1 cellular context compared by ENCODE assay signal in genomic region chr2:61469424-61470121, GRCh38.
TF ChIP-seq lines count a peak whose summit lies in the region.

No MANE protein-coding gene starts in this region.

TF ChIP-seq in HepG2, 621 proteins besides CTCF, POLR2A, EP300 and RAD21 (continued from another document and continues in another):
- TF ChIP-seq ARID5B (CRISPR knock-in tag; IDR thresholded peaks at IDR 0.05) (no peak), NR2F6 (IDR thresholded peaks at IDR 0.05) (no peak), NR2F6 (CRISPR knock-in tag; IDR thresholded peaks at IDR 0.05) (no peak), PITX1 (CRISPR knock-in tag; IDR thresholded peaks at IDR 0.05) (no peak), ESRRA (CRISPR knock-in tag; IDR thresholded peaks at IDR 0.05; ENCODE audit: low read depth) (no peak), ZKSCAN1 (IDR thresholded peaks at IDR 0.05; ENCODE audit: low read length) (0 out of 2 replicates have a peak, but pooled peaks have one; percentile 23), PRDM15 (CRISPR knock-in tag; IDR thresholded peaks at IDR 0.05) (no peak), MAZ (IDR thresholded peaks at IDR 0.05; ENCODE audit: borderline replicate concordance, low read depth, low read length) (no peak), MAZ (CRISPR knock-in tag; IDR thresholded peaks at IDR 0.05; ENCODE audit: low read depth) (no peak), ZUFSP (CRISPR knock-in tag; IDR thresholded peaks at IDR 0.05; ENCODE audit: borderline replicate concordance) (no peak), KDM5A (IDR thresholded peaks at IDR 0.05; ENCODE audit: borderline replicate concordance, low read length) (peak; percentile 2; the same call in 1 of the 2 replicates), ZNF788 (CRISPR knock-in tag; IDR thresholded peaks at IDR 0.05; ENCODE audit: borderline replicate concordance) (no peak), AKNA (CRISPR knock-in tag; IDR thresholded peaks at IDR 0.05; ENCODE audit: borderline replicate concordance) (no peak), FOXK1 (CRISPR knock-in tag; IDR thresholded peaks at IDR 0.05; ENCODE audit: borderline replicate concordance, low read depth) (0 out of 2 replicates have a peak, but pooled peaks have one; percentile 7), SAP130 (CRISPR knock-in tag; IDR thresholded peaks at IDR 0.05; ENCODE audit: low read depth) (peak; percentile 8; the same call in 1 of the 2 replicates), ARNT2 (CRISPR knock-in tag; IDR thresholded peaks at IDR 0.05; ENCODE audit: low read depth) (no peak), ZNF20 (CRISPR knock-in tag; IDR thresholded peaks at IDR 0.05) (no peak), KLF12 (CRISPR knock-in tag; IDR thresholded peaks at IDR 0.05; ENCODE audit: borderline replicate concordance) (0 out of 2 replicates have a peak, but pooled peaks have one; percentile 3), PATZ1 (CRISPR knock-in tag; IDR thresholded peaks at IDR 0.05) (no peak), ZBTB3 (CRISPR knock-in tag; IDR thresholded peaks at IDR 0.05; ENCODE audit: borderline replicate concordance, low read depth) (no peak), ZNF362 (CRISPR knock-in tag; IDR thresholded peaks at IDR 0.05; ENCODE audit: borderline replicate concordance) (no peak), ZNF18 (CRISPR knock-in tag; IDR thresholded peaks at IDR 0.05; ENCODE audit: insufficient replicate concordance) (no peak), ZNF343 (CRISPR knock-in tag; IDR thresholded peaks at IDR 0.05) (no peak), ZBTB21 (CRISPR knock-in tag; IDR thresholded peaks at IDR 0.05) (no peak), HOXA5 (CRISPR knock-in tag; IDR thresholded peaks at IDR 0.05) (no peak), DZIP1 (CRISPR knock-in tag; IDR thresholded peaks at IDR 0.05) (no peak), NPAS2 (CRISPR knock-in tag; IDR thresholded peaks at IDR 0.05; ENCODE audit: borderline replicate concordance) (no peak), ZNF263 (CRISPR knock-in tag; IDR thresholded peaks at IDR 0.05) (no peak)
